ENCODE assay signal across 20 cellular contexts in the genomic region with DNA sequence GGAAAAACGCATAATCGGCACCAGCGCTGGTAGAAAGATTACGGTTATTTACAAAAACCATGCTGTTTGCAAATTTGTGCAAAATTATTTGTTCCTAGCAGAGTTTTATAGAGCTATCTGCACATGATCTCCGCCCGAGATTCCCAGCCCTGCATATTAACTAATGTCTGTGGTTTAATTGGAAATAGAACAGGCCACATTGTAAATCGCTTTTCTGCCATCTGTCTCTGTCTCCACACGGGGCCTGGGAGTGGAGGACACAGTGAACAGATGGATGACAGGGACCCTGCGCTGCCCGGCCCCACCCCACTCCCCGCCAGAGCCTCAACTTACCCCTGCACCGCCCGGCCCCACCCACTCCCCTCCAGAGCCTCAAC.
"Had no signal": no experiment of that assay in that cellular context is flagged by ENCODE, and none has a peak within 500 bp of the region (broad histone marks: within the 10 kb centered on the region; RNA-seq: fewer than 3 reads in every experiment).

No MANE protein-coding gene starts in this region.

- H3K27ac ChIP-seq: cardiac muscle cell, gastrocnemius medialis, tibial nerve had no signal

- ATAC-seq: effector memory CD8-positive, alpha-beta T cell; gastrocnemius medialis; left ventricle myocardium superior; mucosa of descending colon; natural killer cell treated with Interleukin-12 subunit alpha and Interleukin-12 subunit beta and Interleukin-15 and Interleukin-18, amount 100 ng/mL, for 72 hours; right cardiac atrium had no signal

- H3K36me3 ChIP-seq: cardiac muscle cell, gastrocnemius medialis, tibial nerve had no signal

- H3K9me3 ChIP-seq: gastrocnemius medialis, mucosa of descending colon, tibial nerve had no signal

- H3K4me3 ChIP-seq: cardiac muscle cell, gastrocnemius medialis, mucosa of descending colon, tibial nerve had no signal

- DNase-seq: activated CD4-positive, alpha-beta T cell treated with anti-CD3 and anti-CD28 coated beads for 4 hours; activated CD4-positive, alpha-beta T cell treated with anti-CD3 and anti-CD28 coated beads, Interleukin-2, amount 50 U/mL, for 4 hours; activated effector memory CD4-positive, alpha-beta T cell treated with Interleukin-2 at 50 U/mL for 16 hours; activated naive CD4-positive, alpha-beta T cell treated with Interleukin-2 at 50 U/mL for 16 hours; activated T-cell treated with anti-CD3 and anti-CD28 coated beads for 4 hours; anterior cingulate cortex; cortex of kidney; effector memory CD8-positive, alpha-beta T cell; erythroblast; gastrocnemius medialis; glutamatergic neuron; left ventricle myocardium superior; mucosa of descending colon; posterior cingulate gyrus; right cardiac atrium; stimulated activated CD4-positive, alpha-beta T cell treated with anti-CD3 and anti-CD28 coated beads, Interleukin-2, amount 100 ng/mL, for 48 hours; stimulated activated naive CD4-positive, alpha-beta T cell treated with Interleukin-2 at 50 U/mL for 16 hours had no signal

- H3K4me1 ChIP-seq: gastrocnemius medialis had no signal
